Comparison of ENCODE assay signal across 8 cellular contexts in genomic region chr14:75578099-75578785, GRCh38. TPM values are rescaled to one million over a fixed set of nuclear protein-coding genes. Genes with fewer than 3 reads are reported as not detected.
DNase-seq lines count a peak whose midpoint lies in the region; ATAC-seq, FAIRE-seq and TF ChIP-seq lines count a peak whose summit lies in the region.

Gene FLVCR2 (plus strand): TSS chr14:75578620. CDS start chr14:75578973, 353 bp downstream.

- BruUV-seq in PC-9 (replicated peaks; lab: Mats Ljungman, UMichigan) = no TSS peak

- H3K4me1 ChIP-seq in PC-9 (replicated peaks; ENCODE audit: insufficient read depth) (peaks cover 30% of the 10 kb centered on the region), testis (peaks cover 13% of the 10 kb centered on the region)

- FAIRE-seq in frontal cortex (lab: Jason Lieb, UNC) = no peak

- TF ChIP-seq POLR2A in testis (IDR thresholded peaks at IDR 0.05) = no peak

- WGBS in testis, 2 donors = 0% methylated on average over 16 to 43 of the region's 49 CpGs

- H3F3A ChIP-seq in PC-9 (ENCODE audit: insufficient read depth, low read depth) = peaks cover 18% of the 10 kb centered on the region; the same call in 1 of the 2 replicates

- peak within 1 kb of the TSS; percentile 41 for H3K27ac ChIP-seq in PC-9
- peak within 1 kb of the TSS; percentile 68 to 81 for H3K27ac ChIP-seq in testis

- H3K27me3 ChIP-seq in PC-9 (ENCODE audit: insufficient read depth, low read depth) (no peaks in the 10 kb centered on the region), testis (no peaks in the 10 kb centered on the region)

- H3K9me3 ChIP-seq in PC-9 (ENCODE audit: insufficient read depth, low read depth) (no peaks in the 10 kb centered on the region), testis (no peaks in the 10 kb centered on the region)

- no peak for TF ChIP-seq CTCF in PC-9 (conservative IDR thresholded peaks at IDR 0.05)
- no peak for TF ChIP-seq CTCF in neural crest cell (conservative IDR thresholded peaks at IDR 0.05)
- no peak for TF ChIP-seq CTCF in testis (IDR thresholded peaks at IDR 0.05)

- POLR2A ChIA-PET in PC-9 (lab: Charles Lee; ENCODE audit: unreplicated experiment) = interaction anchor here (0.5 to 0.7 kb wide), 5 partner anchors 27 to 404 kb away, joined by 3 to 7 read pairs (median 5); no protein-coding TSS in a partner anchor

- no peaks in the 10 kb centered on the region for H4K20me1 ChIP-seq in PC-9 (ENCODE audit: insufficient read depth)

- CTCF ChIA-PET in PC-9 (lab: Charles Lee) = interaction anchor here (0.6 to 4.8 kb wide), 21 partner anchors 17 to 478 kb away, joined by 3 to 82 read pairs (median 5); partner anchors contain the start of genes ERG28, IFT43, TGFB3 and TTLL5

- H2AFZ ChIP-seq in PC-9 = peak within 1 kb of the TSS; percentile 88

- H3K9me2 ChIP-seq in PC-9 (ENCODE audit: insufficient read depth) = no peaks in the 10 kb centered on the region

- peaks cover 14% of the 10 kb centered on the region for H3K27me3 Mint-ChIP-seq in neural crest cell (ENCODE audit: low read depth)

- ATAC-seq in HG03135 (IDR thresholded peaks at IDR 0.05; ENCODE audit: unreplicated experiment) = peak; percentile 33

- H3K36me3 Mint-ChIP-seq in neural crest cell (ENCODE audit: low read depth) = no peaks in the 10 kb centered on the region

- no peaks in the 10 kb centered on the region for H3K36me3 ChIP-seq in PC-9 (ENCODE audit: low read depth)
- no peaks in the 10 kb centered on the region for H3K36me3 ChIP-seq in testis (ENCODE audit: low read depth, missing control alignments)

- peak within 1 kb of the TSS; percentile 96 for H3K4me3 Mint-ChIP-seq in neural crest cell

- peak within 1 kb of the TSS; percentile 91 for H3K4me2 ChIP-seq in PC-9

- H3K79me2 ChIP-seq in PC-9 (ENCODE audit: low read depth) = no peaks in the 10 kb centered on the region

- H3K27ac Mint-ChIP-seq in neural crest cell (ENCODE audit: unreplicated experiment) = peak within 1 kb of the TSS; percentile 85

- H3K4me3 ChIP-seq in PC-9 (peak within 1 kb of the TSS; percentile 67), testis (peak within 1 kb of the TSS; percentile 64 to 69)

- peaks cover 7% of the 10 kb centered on the region for H3K4me1 Mint-ChIP-seq in neural crest cell

- peak; percentile 24 for DNase-seq in NCI-H345 (lab: John Stamatoyannopoulos, UW)
- DNase-seq in NCI-H345 treated with DMSO at 0.1 percent for 48 hours (lab: John Stamatoyannopoulos, UW; ENCODE audit: unreplicated experiment) = no peak
- peak; percentile 72 to 92 for DNase-seq in PC-9
- DNase-seq in activated gamma-delta T cell treated with anti-CD3 and anti-CD28 coated beads, Interleukin-2, amount 50 U/mL, for 16 hours (ENCODE audit: low read depth) = peak; percentile 32
- DNase-seq in frontal cortex (ENCODE audit: low spot score in 2 of 2) = peak; percentile 76 to 89
- DNase-seq in neural crest cell (ENCODE audit: low read depth, low spot score) = peak; percentile 58
- DNase-seq in testis = peak; percentile 89

- no peaks in the 10 kb centered on the region for H3K9me3 Mint-ChIP-seq in neural crest cell

- intact Hi-C loops in PC-9 (cut with micrococcal nuclease; ENCODE audit: unreplicated experiment) = loop anchor here (1.0 to 10.0 kb wide), 7 partner anchors 76 to 1069 kb away; partner anchors contain the start of genes GPATCH2L and NEK9
- intact Hi-C loops in testis (cut with DNase I; ENCODE audit: low total_unique reads) = loop anchor here (5.0 kb wide), 1 partner anchor 74 kb away; no protein-coding TSS in a partner anchor

RNA-seq across cellular contexts. Expression of gene FLVCR2, which starts in this region (rescaled TPM):
- total RNA-seq in PC-9 (2021) (12.4 and 35.7 TPM in 2 replicates), frontal cortex (2.9 TPM), neural crest cell (3.0 and 8.7 TPM in 2 replicates), testis (10 to 100 TPM; 38.5 to 45.0 TPM)
- 49.6 TPM for polyA plus RNA-seq in testis (ENCODE audit: insufficient read depth, low read depth, low replicate concordance)
